ENCODE assay signal across 19 cellular contexts in genomic region chr5:135365281-135365680, GRCh38. TPM values are rescaled to one million over a fixed set of nuclear protein-coding genes. Genes with fewer than 3 reads are reported as not detected.
DNase-seq lines count a peak whose midpoint lies in the region; ATAC-seq and TF ChIP-seq lines count a peak whose summit lies in the region.
"Had no signal": no experiment of that assay in that cellular context is flagged by ENCODE, and none has a peak within 500 bp of the region (broad histone marks: within the 10 kb centered on the region; RNA-seq: fewer than 3 reads in every experiment).

No MANE protein-coding gene starts in this region.

- H3K36me3 ChIP-seq in mucosa of descending colon (ENCODE audit: low read depth) = peaks cover 5% of the 10 kb centered on the region

- DNase-seq in stimulated activated naive CD8-positive, alpha-beta T cell treated with anti-CD3 and anti-CD28 coated beads, Interleukin-15, amount 100 ng/mL, for 72 hours = no peak
- DNase-seq in stimulated activated naive CD8-positive, alpha-beta T cell treated with anti-CD3 and anti-CD28 coated beads, Interleukin-15, Interleukin-2, amounts not matched to agents 100 U/mL and 50 U/mL, for 24 hours = no peak
- peak; percentile 83 for DNase-seq in NCI-H69 (lab: John Stamatoyannopoulos, UW)
- DNase-seq in mucosa of descending colon = no peak
- no peak for DNase-seq in amygdala (lab: John Stamatoyannopoulos, UW)
- DNase-seq: activated CD4-positive, alpha-beta memory T cell treated with anti-CD3 and anti-CD28 coated beads for 36 hours; activated T-cell treated with anti-CD3 and anti-CD28 coated beads for 4 hours; foreskin fibroblast; H7; hypothalamus; stimulated activated CD4-positive, alpha-beta T cell treated with anti-CD3 and anti-CD28 coated beads, Interleukin-2, amount 100 ng/mL, for 48 hours; T-helper 2 cell; upper lobe of left lung had no signal

- no peaks in the 10 kb centered on the region for H3K27me3 Mint-ChIP-seq in stimulated activated naive CD8-positive, alpha-beta T cell treated with anti-CD3 and anti-CD28 coated beads, Interleukin-15, amount 100 ng/mL, for 72 hours
- H3K27me3 Mint-ChIP-seq: activated CD4-positive, alpha-beta memory T cell treated with anti-CD3 and anti-CD28 coated beads for 36 hours; natural killer cell treated with Interleukin-12 subunit alpha and Interleukin-12 subunit beta and Interleukin-15 and Interleukin-18, amount 100 ng/mL, for 72 hours had no signal

- intact Hi-C loops in mucosa of descending colon (cut with DNase I, micrococcal nuclease) = no loop called here

- H3K4me3 Mint-ChIP-seq in stimulated activated naive CD8-positive, alpha-beta T cell treated with anti-CD3 and anti-CD28 coated beads, Interleukin-15, amount 100 ng/mL, for 72 hours = no peak overlapping the region
- H3K4me3 Mint-ChIP-seq: activated CD4-positive, alpha-beta memory T cell treated with anti-CD3 and anti-CD28 coated beads for 36 hours; natural killer cell treated with Interleukin-12 subunit alpha and Interleukin-12 subunit beta and Interleukin-15 and Interleukin-18, amount 100 ng/mL, for 72 hours had no signal

- H3K4me1 Mint-ChIP-seq in stimulated activated naive CD8-positive, alpha-beta T cell treated with anti-CD3 and anti-CD28 coated beads, Interleukin-15, amount 100 ng/mL, for 72 hours = peaks cover 7% of the 10 kb centered on the region

- H3K27ac Mint-ChIP-seq in stimulated activated naive CD8-positive, alpha-beta T cell treated with anti-CD3 and anti-CD28 coated beads, Interleukin-15, amount 100 ng/mL, for 72 hours = peak overlapping the region; percentile 35 to 69
- H3K27ac Mint-ChIP-seq: activated CD4-positive, alpha-beta memory T cell treated with anti-CD3 and anti-CD28 coated beads for 36 hours had no signal

- H3K9me3 Mint-ChIP-seq in stimulated activated naive CD8-positive, alpha-beta T cell treated with anti-CD3 and anti-CD28 coated beads, Interleukin-15, amount 100 ng/mL, for 72 hours = no peaks in the 10 kb centered on the region
- H3K9me3 Mint-ChIP-seq: activated CD4-positive, alpha-beta memory T cell treated with anti-CD3 and anti-CD28 coated beads for 36 hours; natural killer cell treated with Interleukin-12 subunit alpha and Interleukin-12 subunit beta and Interleukin-15 and Interleukin-18, amount 100 ng/mL, for 72 hours had no signal

- peaks cover 24% of the 10 kb centered on the region for H3K4me1 ChIP-seq in mucosa of descending colon (ENCODE audit: low read depth)

- ATAC-seq in stimulated activated naive CD8-positive, alpha-beta T cell treated with anti-CD3 and anti-CD28 coated beads, Interleukin-15, amount 100 ng/mL, for 72 hours = no peak
- no peak for ATAC-seq in stimulated activated naive CD8-positive, alpha-beta T cell treated with anti-CD3 and anti-CD28 coated beads, Interleukin-15, Interleukin-2, amounts not matched to agents 100 U/mL and 50 U/mL, for 24 hours
- ATAC-seq in mucosa of descending colon (peak; percentile 50), GM18868 (IDR thresholded peaks at IDR 0.05; ENCODE audit: unreplicated experiment) (no peak), GM18520 (IDR thresholded peaks at IDR 0.05; ENCODE audit: unreplicated experiment) (no peak)
- ATAC-seq: natural killer cell treated with Interleukin-12 subunit alpha and Interleukin-12 subunit beta and Interleukin-15 and Interleukin-18, amount 100 ng/mL, for 72 hours had no signal

- TF ChIP-seq CTCF in mucosa of descending colon (IDR thresholded peaks at IDR 0.05) = no peak

- no peak overlapping the region for H3K4me3 ChIP-seq in mucosa of descending colon
- H3K4me3 ChIP-seq: cardiac muscle cell, SK-N-MC, skin epidermis, upper lobe of left lung had no signal

- H3K9me3 ChIP-seq in mucosa of descending colon = no peaks in the 10 kb centered on the region
- H3K9me3 ChIP-seq: upper lobe of left lung had no signal

RNA-seq across cellular contexts. Expression of gene MACROH2A1, which starts 33.8 kb away (rescaled TPM):
- total RNA-seq in mucosa of descending colon = 100 to 1,000 TPM; 170 to 255 (median 243) TPM
